In genomic region chr12:64412458-64412857, GRCh38 we compare ENCODE assay signal across 1 cellular context.
TF ChIP-seq lines count a peak whose summit lies in the region.

No MANE protein-coding gene starts in this region.

TF ChIP-seq in IMR-90, 13 proteins besides CTCF, POLR2A, EP300 and RAD21 (continued from another document):
- TF ChIP-seq, protein P1, sequence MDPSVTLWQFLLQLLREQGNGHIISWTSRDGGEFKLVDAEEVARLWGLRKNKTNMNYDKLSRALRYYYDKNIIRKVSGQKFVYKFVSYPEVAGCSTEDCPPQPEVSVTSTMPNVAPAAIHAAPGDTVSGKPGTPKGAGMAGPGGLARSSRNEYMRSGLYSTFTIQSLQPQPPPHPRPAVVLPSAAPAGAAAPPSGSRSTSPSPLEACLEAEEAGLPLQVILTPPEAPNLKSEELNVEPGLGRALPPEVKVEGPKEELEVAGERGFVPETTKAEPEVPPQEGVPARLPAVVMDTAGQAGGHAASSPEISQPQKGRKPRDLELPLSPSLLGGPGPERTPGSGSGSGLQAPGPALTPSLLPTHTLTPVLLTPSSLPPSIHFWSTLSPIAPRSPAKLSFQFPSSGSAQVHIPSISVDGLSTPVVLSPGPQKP (IDR thresholded peaks at IDR 0.05; ENCODE audit: borderline replicate concordance, low read depth, low read length) = no peak
- TF ChIP-seq SMC3 (IDR thresholded peaks at IDR 0.05; ENCODE audit: low read depth, low read length) (no peak), MAFK (IDR thresholded peaks at IDR 0.05; ENCODE audit: low read depth, low read length) (no peak), MAZ (IDR thresholded peaks at IDR 0.05; ENCODE audit: borderline replicate concordance, low read depth, low read length) (no peak), CEBPB (IDR thresholded peaks at IDR 0.05; ENCODE audit: low read depth, low read length) (no peak)
